Comparison of ENCODE assay signal across 25 cellular contexts in genomic region chr20:34850969-34851368, GRCh38.
"Had no signal": no experiment of that assay in that cellular context is flagged by ENCODE, and none has a peak within 500 bp of the region (broad histone marks: within the 10 kb centered on the region; RNA-seq: fewer than 3 reads in every experiment).

No MANE protein-coding gene starts in this region.

- DNase-seq: activated B cell treated with CpG ODN at 0.5 μM for 24 hours; activated CD4-positive, alpha-beta T cell treated with anti-CD3 and anti-CD28 coated beads for 48 hours; activated CD4-positive, alpha-beta T cell treated with anti-CD3 and anti-CD28 coated beads, Interleukin-2, amount 50 U/mL, for 1 hour; activated CD4-positive, alpha-beta T cell treated with anti-CD3 and anti-CD28 coated beads, Interleukin-2, amount 50 U/mL, for 48 hours; activated CD8-positive, alpha-beta memory T cell treated with anti-CD3 and anti-CD28 coated beads for 24 hours; activated CD8-positive, alpha-beta T cell treated with anti-CD3 and anti-CD28 coated beads for 36 hours; activated effector memory CD4-positive, alpha-beta T cell treated with Interleukin-2 at 50 U/mL for 16 hours; activated gamma-delta T cell treated with Interleukin-2 at 50 U/mL for 16 hours; activated naive CD4-positive, alpha-beta T cell treated with anti-CD3 and anti-CD28 coated beads, Interleukin-2, amount 50 U/mL, for 16 hours; activated naive CD4-positive, alpha-beta T cell treated with Interleukin-2 at 50 U/mL for 16 hours; activated T-cell treated with anti-CD3 and anti-CD28 coated beads, Interleukin-2, amount 50 U/mL, for 4 hours; amygdala; central memory CD4-positive, alpha-beta T cell; cerebellar nuclear complex; colonic mucosa; effector CD8-positive, alpha-beta T cell; esophagus squamous epithelium; foreskin melanocyte; heart right ventricle; T-helper 17 cell; T1000; WERI-Rb-1 had no signal

- ATAC-seq: activated CD4-positive, CD25-positive, alpha-beta regulatory T cell treated with anti-CD3 and anti-CD28 coated beads, Interleukin-2, amount 50 U/mL, for 24 hours; activated CD8-positive, alpha-beta T cell treated with anti-CD3 and anti-CD28 coated beads for 36 hours; activated T-cell treated with anti-CD3 and anti-CD28 coated beads, Interleukin-2, amount 50 U/mL, for 4 hours; activated T-helper 17 cell treated with anti-CD3 and anti-CD28 coated beads, Interleukin-2, amount 50 U/mL, for 72 hours; gastroesophageal sphincter; T-helper 17 cell had no signal
